8 cellular contexts compared by ENCODE assay signal in genomic region chr12:109573029-109573913, GRCh38. TPM values are rescaled to one million over a fixed set of nuclear protein-coding genes. Genes with fewer than 3 reads are reported as not detected.
A peak's percentile ranks its signal among the peaks of the same experiment; 100 is the strongest.
DNase-seq lines count a peak whose midpoint lies in the region; ATAC-seq lines count a peak whose summit lies in the region.

MMAB (minus strand) TSS chr12:109573504; CDS start chr12:109573480, 24 bp downstream.
MVK (plus strand) TSS chr12:109573794; CDS start chr12:109574823, 1,029 bp downstream.

- H3K9me3 Mint-ChIP-seq in effector memory CD8-positive, alpha-beta T cell, result no peaks in the 10 kb centered on the region

- H3K4me3 Mint-ChIP-seq in effector memory CD8-positive, alpha-beta T cell, result peak within 1 kb of the TSS; percentile 87 to 90

- peak; percentile 99 for DNase-seq in COLO668 (lab: John Stamatoyannopoulos, UW; ENCODE audit: unreplicated experiment)
- DNase-seq in HT1080 (ENCODE audit: low read depth), result peak; percentile 99
- DNase-seq in NOMO-1 treated with DMSO at 0.1 percent for 48 hours (lab: John Stamatoyannopoulos, UW; ENCODE audit: unreplicated experiment), result peak; percentile 99
- peak; percentile 96 to 98 for DNase-seq in activated CD8-positive, alpha-beta memory T cell treated with anti-CD3 and anti-CD28 coated beads for 4 hours (ENCODE audit: low read depth in 2 of 2)
- DNase-seq in effector memory CD8-positive, alpha-beta T cell, result peak; percentile 97 to 98 (median 98)
- peak; percentile 100 for DNase-seq in medulla oblongata (ENCODE audit: extremely low spot score)
- peak; percentile 96 for DNase-seq in stimulated activated CD8-positive, alpha-beta memory T cell treated with anti-CD3 and anti-CD28 coated beads, Interleukin-12 subunit alpha, Interleukin-12 subunit beta, amount 100 ng/mL, for 1 hour (ENCODE audit: low read depth)

- peak; percentile 89 for ATAC-seq in GM21360 (IDR thresholded peaks at IDR 0.05; ENCODE audit: unreplicated experiment)
- ATAC-seq in effector memory CD8-positive, alpha-beta T cell (replicated peaks), result peak; percentile 89

- H3K4me1 Mint-ChIP-seq in effector memory CD8-positive, alpha-beta T cell (ENCODE audit: low read depth in 2 of 2), result peaks cover 20 to 25% of the 10 kb centered on the region in 2 donors

- peak within 1 kb of the TSS; percentile 97 to 98 for H3K27ac Mint-ChIP-seq in effector memory CD8-positive, alpha-beta T cell

- no peaks in the 10 kb centered on the region for H3K27me3 Mint-ChIP-seq in effector memory CD8-positive, alpha-beta T cell

- peaks cover 20% of the 10 kb centered on the region for H3K36me3 Mint-ChIP-seq in effector memory CD8-positive, alpha-beta T cell (ENCODE audit: insufficient read depth)

RNA-seq across cellular contexts. Expression of gene MMAB, which starts in this region (rescaled TPM):
- total RNA-seq in HT1080 (2014; rRNA removed; shearing (Covaris generic)), result 47.7 and 61.5 TPM in 2 replicates
- 47.8 and 50.1 TPM in 2 replicates for polyA plus RNA-seq in HT1080 (2015; cell fraction: cytosol; rRNA removed)
- 31.2 and 40.5 TPM in 2 replicates for polyA plus RNA-seq in HT1080 (2015; cell fraction: nucleus; rRNA removed)

RNA-seq across cellular contexts. Expression of gene MVK, which starts in this region (rescaled TPM):
- total RNA-seq in HT1080 (2014; rRNA removed; shearing (Covaris generic)), result 52.5 and 62.2 TPM in 2 replicates
- polyA plus RNA-seq in HT1080 (2015; cell fraction: cytosol; rRNA removed), result 20.2 and 23.3 TPM in 2 replicates
- 20.5 and 23.8 TPM in 2 replicates for polyA plus RNA-seq in HT1080 (2015; cell fraction: nucleus; rRNA removed)

Comparison
In these comparisons a context has a peak if more than half of its experiments do, and no peak if none do; other contexts are left out.
1. Peak in every context shown above with its lines: DNase-seq and ATAC-seq.